10 cellular contexts compared by ENCODE assay signal in the genomic region with DNA sequence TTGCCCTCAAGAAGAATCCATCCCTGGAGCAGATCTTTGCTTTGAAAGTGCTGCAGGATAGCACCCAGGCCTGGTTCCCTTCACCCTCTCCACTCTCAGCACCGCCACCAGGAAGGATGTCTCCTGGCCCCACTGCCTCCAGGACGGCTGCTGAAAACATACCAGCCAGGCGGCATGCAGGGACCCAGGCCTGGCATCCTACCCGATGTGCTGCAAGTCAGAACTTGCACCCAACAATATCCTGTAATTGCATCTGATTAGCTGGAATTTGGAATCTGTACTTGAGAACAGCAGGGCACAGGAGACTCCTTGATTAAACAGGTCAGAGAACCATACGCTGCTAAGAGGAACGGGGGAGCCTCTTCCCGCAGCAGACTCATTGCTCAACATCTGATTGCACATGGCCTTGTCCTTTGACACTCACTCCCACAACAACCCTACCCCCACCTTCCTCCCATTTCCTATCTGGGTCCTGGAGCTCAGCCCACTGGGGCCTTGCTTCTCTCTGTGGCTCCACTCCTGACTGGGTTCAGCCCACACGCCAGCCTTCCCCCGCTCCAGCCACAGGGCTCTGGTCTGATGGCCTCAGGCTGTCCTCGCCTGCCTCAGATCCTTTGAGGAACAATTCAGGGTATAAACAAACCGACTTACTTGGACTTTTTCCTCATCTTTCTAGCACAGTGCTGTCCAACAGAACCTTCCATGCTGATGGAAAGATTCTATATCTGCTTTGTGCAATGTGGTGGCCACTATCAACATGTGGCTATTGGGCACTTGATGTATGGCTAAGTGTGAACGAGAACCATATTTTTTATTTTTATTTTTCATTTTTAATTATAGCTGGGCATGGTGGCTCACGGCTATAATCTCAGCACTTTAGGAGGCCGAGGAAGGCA.
DNase-seq lines count a peak whose midpoint lies in the region; ATAC-seq and TF ChIP-seq lines count a peak whose summit lies in the region.
"Had no signal": no experiment of that assay in that cellular context is flagged by ENCODE, and none has a peak within 500 bp of the region (broad histone marks: within the 10 kb centered on the region; RNA-seq: fewer than 3 reads in every experiment).

No MANE protein-coding gene starts in this region.

- peak overlapping the region; percentile 95 for H3K27ac ChIP-seq in RWPE1
- H3K27ac ChIP-seq: VCaP had no signal

- CTCF ChIA-PET in RWPE1 (lab: Yijun Ruan, JAX), result interaction anchor here (0.6 to 0.9 kb wide), 3 partner anchors 38 to 65 kb away, joined by 3 to 4 read pairs (median 3); no protein-coding TSS in a partner anchor

- no peak for TF ChIP-seq CTCF in RWPE1 (conservative IDR thresholded peaks at IDR 0.05; ENCODE audit: low read depth)

- ATAC-seq in Right ventricle myocardium inferior (peak; percentile 95), HG03521 (IDR thresholded peaks at IDR 0.05; ENCODE audit: unreplicated experiment) (no peak), HG02798 (IDR thresholded peaks at IDR 0.05; ENCODE audit: poor library complexity, unreplicated experiment) (no peak)

- POLR2A ChIA-PET in RWPE1 (lab: Yijun Ruan, JAX; ENCODE audit: low non-redundant PET), result no interaction called here

- intact Hi-C loops in Right ventricle myocardium inferior (cut with DNase I), result no loop called here

- DNase-seq in GM04504 (ENCODE audit: low read depth) (peak; percentile 38), RWPE1 (ENCODE audit: low spot score) (peak; percentile 77), Right ventricle myocardium inferior (ENCODE audit: missing footprints) (peak; percentile 91), putamen (ENCODE audit: low spot score) (peak; percentile 51)
- no peak for DNase-seq in activated T-cell treated with anti-CD3 and anti-CD28 coated beads, Interleukin-2, amount 50 U/mL, for 1 hour
- no peak for DNase-seq in activated CD4-positive, alpha-beta T cell treated with anti-CD3 and anti-CD28 coated beads for 1 hour
- DNase-seq: naive B cell had no signal

Comparison
In these comparisons a context has a peak if more than half of its experiments do, and no peak if none do; other contexts are left out.
1. DNase-seq: peak in GM04504 (single experiment), RWPE1 (single experiment), Right ventricle myocardium inferior (single experiment) and putamen (single experiment); none in activated T-cell treated with anti-CD3 and anti-CD28 coated beads, Interleukin-2, amount 50 U/mL, for 1 hour (single experiment) and activated CD4-positive, alpha-beta T cell treated with anti-CD3 and anti-CD28 coated beads for 1 hour (single experiment).